Comparison of ENCODE assay signal across 4 cellular contexts in the genomic region with DNA sequence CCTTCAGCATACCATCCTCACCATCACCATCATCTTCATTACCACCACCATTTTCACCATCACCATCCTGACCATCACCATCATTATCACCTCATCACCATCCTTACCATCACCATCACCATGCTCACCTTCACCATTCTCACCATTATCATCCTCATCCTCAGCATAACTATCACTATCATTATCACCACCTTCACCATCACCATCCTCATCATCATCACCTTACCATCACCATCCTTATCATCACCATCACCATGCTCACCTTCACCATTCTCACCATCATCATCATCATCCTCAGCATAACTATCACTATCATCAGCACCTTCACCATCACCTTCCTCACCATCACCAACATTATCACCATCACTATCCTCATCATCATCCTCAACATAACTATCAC.
DNase-seq lines count a peak whose midpoint lies in the region; ATAC-seq, FAIRE-seq and TF ChIP-seq lines count a peak whose summit lies in the region.
"Not testable (repeated sequence)": the region's sequence is repeated elsewhere in the genome, so short reads cannot be mapped to it uniquely, and the experiment has no call there.

No MANE protein-coding gene starts in this region.

- intact Hi-C loops in HepG2 (cut with micrococcal nuclease; ENCODE audit: unreplicated experiment), result not testable (repeated sequence)

- H3K4me3 ChIP-seq in HEK293 (ENCODE audit: low read depth, low read length); HepG2 (replicated peaks in 1 of 3; ENCODE audit: insufficient read depth in 1 of 3, low read depth in 2 of 3, low read length in 3 of 3): not testable (repeated sequence)

- ATAC-seq in HepG2, result not testable (repeated sequence)

- not testable (repeated sequence) for TF ChIP-seq CTCF in HEK293 (tag by site-specific recombination; IDR thresholded peaks at IDR 0.05); HepG2 (CRISPR knock-in tag; IDR thresholded peaks at IDR 0.05)

- not testable (repeated sequence) for H2AFZ ChIP-seq in HepG2 (ENCODE audit: low read length)

- not testable (repeated sequence) for H3K27me3 ChIP-seq in HepG2 (ENCODE audit: control insufficient read depth in 1 of 2, insufficient read depth in 2 of 2, low read length in 2 of 2)

- not testable (repeated sequence) for H3K27ac ChIP-seq in HEK293 (ENCODE audit: extremely low read depth, low read depth, low read length); HepG2 (ENCODE audit: extremely low read length, insufficient read depth, low read length)

- not testable (repeated sequence) for TF ChIP-seq RAD21 in HepG2 (CRISPR knock-in tag; IDR thresholded peaks at IDR 0.05)

- FAIRE-seq in HTR-8/SVneo (lab: Jason Lieb, UNC), result peak; percentile 81
- FAIRE-seq in HepG2 (lab: Jason Lieb, UNC), result not testable (repeated sequence)
- FAIRE-seq in urothelium cell line (lab: Jason Lieb, UNC), result peak; percentile 61

- not testable (repeated sequence) for H3K9me3 ChIP-seq in HEK293 (ENCODE audit: control insufficient read depth, insufficient read depth, low read depth, low read length); HepG2 (ENCODE audit: low read length)

- H3K4me1 ChIP-seq in HEK293 (ENCODE audit: control insufficient read depth, insufficient read depth, low read length); HepG2 (ENCODE audit: insufficient read depth, low read length): not testable (repeated sequence)

- not testable (repeated sequence) for H3K79me2 ChIP-seq in HepG2 (ENCODE audit: insufficient read depth, low read length)

- H3K4me2 ChIP-seq in HepG2 (ENCODE audit: low read depth, low read length), result not testable (repeated sequence)

- not testable (repeated sequence) for TF ChIP-seq EP300 in HepG2 (IDR thresholded peaks at IDR 0.05; ENCODE audit: low read depth in 2 of 2, low read length in 2 of 2); HepG2 (CRISPR knock-in tag; IDR thresholded peaks at IDR 0.05; ENCODE audit: borderline replicate concordance)

- not testable (repeated sequence) for H3K9ac ChIP-seq in HepG2 (ENCODE audit: insufficient read depth, low read depth, low read length)

- CTCF ChIA-PET in HEK293 (lab: Yijun Ruan, JAX); HepG2 (lab: Yijun Ruan, JAX; ENCODE audit: low intra/inter-chr PET ratio, low total read pairs): not testable (repeated sequence)

- TF ChIP-seq POLR2A in HepG2 (IDR thresholded peaks at IDR 0.05; ENCODE audit: insufficient read depth in 1 of 2, low read depth in 2 of 2, low read length in 2 of 2), result not testable (repeated sequence)

- in situ Hi-C loops in HepG2 (cut with HindIII; ENCODE audit: extremely low pct_ligation_motif_present, low pct_unique_long_range_greater_than_20kb), result not testable (repeated sequence)

- DNase-seq in HTR-8/SVneo (ENCODE audit: insufficient read length, low spot score); HepG2 (ENCODE audit: low spot score); urothelium cell line (ENCODE audit: low spot score): not testable (repeated sequence)

- not testable (repeated sequence) for BruUV-seq in HepG2 (replicated peaks; lab: Mats Ljungman, UMichigan)

- not testable (repeated sequence) for H3K36me3 ChIP-seq in HEK293 (ENCODE audit: control insufficient read depth in 2 of 2, insufficient read depth in 1 of 2, low read length in 2 of 2); HepG2 (replicated peaks in 1 of 2; ENCODE audit: control insufficient read depth in 1 of 2, insufficient read depth in 2 of 2, low read length in 2 of 2)

- POLR2A ChIA-PET in HEK293 (lab: Yijun Ruan, JAX); HepG2 (lab: Yijun Ruan, JAX): not testable (repeated sequence)

- H4K20me1 ChIP-seq in HepG2 (ENCODE audit: insufficient read depth, low read length), result not testable (repeated sequence)

TF ChIP-seq in HEK293, 187 proteins besides CTCF, POLR2A, EP300 and RAD21:
- TF ChIP-seq ZNF239 (tag by site-specific recombination; IDR thresholded peaks at IDR 0.05), result peak; percentile 72; the same call in 1 of the 2 replicates
- TF ChIP-seq, protein P1, sequence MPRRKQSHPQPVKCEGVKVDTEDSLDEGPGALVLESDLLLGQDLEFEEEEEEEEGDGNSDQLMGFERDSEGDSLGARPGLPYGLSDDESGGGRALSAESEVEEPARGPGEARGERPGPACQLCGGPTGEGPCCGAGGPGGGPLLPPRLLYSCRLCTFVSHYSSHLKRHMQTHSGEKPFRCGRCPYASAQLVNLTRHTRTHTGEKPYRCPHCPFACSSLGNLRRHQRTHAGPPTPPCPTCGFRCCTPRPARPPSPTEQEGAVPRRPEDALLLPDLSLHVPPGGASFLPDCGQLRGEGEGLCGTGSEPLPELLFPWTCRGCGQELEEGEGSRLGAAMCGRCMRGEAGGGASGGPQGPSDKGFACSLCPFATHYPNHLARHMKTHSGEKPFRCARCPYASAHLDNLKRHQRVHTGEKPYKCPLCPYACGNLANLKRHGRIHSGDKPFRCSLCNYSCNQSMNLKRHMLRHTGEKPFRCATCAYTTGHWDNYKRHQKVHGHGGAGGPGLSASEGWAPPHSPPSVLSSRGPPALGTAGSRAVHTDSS (tag by site-specific recombination; IDR thresholded peaks at IDR 0.05), result peak; percentile 92

TF ChIP-seq in HepG2, 621 proteins besides CTCF, POLR2A, EP300 and RAD21:
- TF ChIP-seq CREB1 (IDR thresholded peaks at IDR 0.05), result peak; percentile 79; the same call in 1 of the 2 replicates
- TF ChIP-seq CREB1 (CRISPR knock-in tag; IDR thresholded peaks at IDR 0.05), result not testable (repeated sequence)
TF ChIP-seq in HepG2: peak in this region for 1; not testable (repeated sequence) for 620.
